ENCODE assay signal across 8 cellular contexts in the genomic region with DNA sequence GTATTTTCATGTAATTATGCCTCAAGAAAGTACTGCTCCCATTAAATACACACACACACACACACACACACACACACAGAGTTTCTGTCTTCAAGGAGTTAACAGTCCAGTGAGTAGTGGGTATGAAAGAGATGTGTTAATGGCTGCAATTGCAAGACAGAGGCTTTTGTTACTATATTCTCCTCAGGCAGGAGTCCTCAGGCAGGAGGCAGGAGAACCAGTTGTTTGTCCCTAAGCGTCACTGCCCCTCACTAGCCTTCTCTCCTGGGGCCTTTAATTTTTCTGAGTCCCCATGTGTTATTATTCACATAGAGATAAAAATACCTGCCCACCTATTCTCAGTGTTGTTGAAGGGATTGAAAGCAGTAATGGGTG. TPM values are rescaled to one million over a fixed set of nuclear protein-coding genes. Genes with fewer than 3 reads are reported as not detected.
A peak's percentile ranks its signal among the peaks of the same experiment; 100 is the strongest.
DNase-seq lines count a peak whose midpoint lies in the region; ATAC-seq and TF ChIP-seq lines count a peak whose summit lies in the region.

No MANE protein-coding gene starts in this region.

- H3K9ac ChIP-seq in Karpas-422 (ENCODE audit: low read length) (peak overlapping the region; percentile 79), mammary epithelial cell (ENCODE audit: insufficient read depth, low read length) (no peak overlapping the region)

- no peaks in the 10 kb centered on the region for H3K9me2 ChIP-seq in Karpas-422 (replicated peaks; ENCODE audit: insufficient read depth, low read length)

- 100% methylated on average over 1 of the region's 1 CpG for WGBS in mammary epithelial cell (ENCODE audit: low coverage, missing lambda C conversion rate)

- in situ Hi-C loops in mammary epithelial cell (cut with MboI; ENCODE audit: low sequenced_read_pairs in 2 of 2): loop anchor here (5.0 to 25.0 kb wide), 5 partner anchors 94 to 304 kb away; partner anchors contain the start of genes LRP10 (in 1 of the 2), MMP14 (in 1 of the 2) and MRPL52 (in 1 of the 2)

- H3K4me2 ChIP-seq in Karpas-422 (ENCODE audit: low read depth, low read length, poor library complexity, severe bottlenecking) (peak overlapping the region; percentile 84), mammary epithelial cell (ENCODE audit: insufficient read depth, low read depth, low read length) (no peak overlapping the region)

- H3K27ac ChIP-seq in CD8-positive, alpha-beta memory T cell (ENCODE audit: low read depth, low read length): peak overlapping the region; percentile 92
- no peak overlapping the region for H3K27ac ChIP-seq in Karpas-422 (ENCODE audit: low read length)
- H3K27ac ChIP-seq in mammary epithelial cell (ENCODE audit: insufficient read depth, low read depth, low read length): no peak overlapping the region
- H3K27ac ChIP-seq in coronary artery: peak overlapping the region in 1 of 2 donors; percentile 15

- H3K4me1 ChIP-seq in CD8-positive, alpha-beta memory T cell (ENCODE audit: insufficient read depth, low read length): peaks cover 91% of the 10 kb centered on the region
- peaks cover 32% of the 10 kb centered on the region for H3K4me1 ChIP-seq in Karpas-422 (ENCODE audit: low read length)
- H3K4me1 ChIP-seq in mammary epithelial cell (ENCODE audit: insufficient read depth, low read length): peaks cover 28% of the 10 kb centered on the region

- no peak for TF ChIP-seq CTCF in mammary epithelial cell (conservative IDR thresholded peaks at IDR 0.05 in 1 of 2, IDR thresholded peaks at IDR 0.05 in 1 of 2; ENCODE audit: extremely low read depth in 1 of 2, insufficient read depth in 1 of 2, low read depth in 1 of 2, low read length in 2 of 2)
- TF ChIP-seq CTCF in neural crest cell (conservative IDR thresholded peaks at IDR 0.05): no peak
- no peak for TF ChIP-seq CTCF in coronary artery (IDR thresholded peaks at IDR 0.05)

- no peaks in the 10 kb centered on the region for H3K79me2 ChIP-seq in Karpas-422 (ENCODE audit: low read length)
- no peaks in the 10 kb centered on the region for H3K79me2 ChIP-seq in mammary epithelial cell (ENCODE audit: insufficient read depth, low read length)

- intact Hi-C loops in mammary epithelial cell (cut with micrococcal nuclease): loop anchor here (1.0 to 5.0 kb wide), 15 partner anchors 13 to 425 kb away; partner anchors contain the start of genes AJUBA, LRP10, MMP14 and OR6J1

- CTCF ChIA-PET in CD8-positive, alpha-beta memory T cell (lab: Charles Lee): interaction anchor here (0.7 to 6.3 kb wide), 9 partner anchors 12 to 671 kb away, joined by 3 to 230 read pairs (median 3); partner anchors contain the start of gene DAD1
- CTCF ChIA-PET in mammary epithelial cell (lab: Charles Lee; ENCODE audit: low non-redundant PET): no interaction called here

- H3K27me3 Mint-ChIP-seq in CD8-positive, alpha-beta memory T cell: peaks cover 0 to 8% of the 10 kb centered on the region in 2 donors
- H3K27me3 Mint-ChIP-seq in neural crest cell (ENCODE audit: low read depth): no peaks in the 10 kb centered on the region

- dilution Hi-C loops in mammary epithelial cell (cut with HindIII; ENCODE audit: low sequenced_read_pairs): no loop called here

- no peak for DNase-seq in CD8-positive, alpha-beta memory T cell
- DNase-seq in Karpas-422 (no peak), mammary epithelial cell (no peak), neural crest cell (ENCODE audit: low read depth, low spot score) (no peak), NCI-H1436 treated with DMSO at 0.1 percent for 48 hours (lab: John Stamatoyannopoulos, UW) (no peak), coronary artery (ENCODE audit: low spot score) (no peak)

- no peaks in the 10 kb centered on the region for H3K27me3 ChIP-seq in CD8-positive, alpha-beta memory T cell (ENCODE audit: insufficient read depth, low read length, poor library complexity, severe bottlenecking)
- H3K27me3 ChIP-seq in Karpas-422 (ENCODE audit: low read length): no peaks in the 10 kb centered on the region
- H3K27me3 ChIP-seq in mammary epithelial cell (ENCODE audit: insufficient read depth, low read length): no peaks in the 10 kb centered on the region

- peaks cover 0 to 4% (median 2%) of the 10 kb centered on the region in 5 donors for H3K9me3 Mint-ChIP-seq in CD8-positive, alpha-beta memory T cell
- no peaks in the 10 kb centered on the region for H3K9me3 Mint-ChIP-seq in neural crest cell

- H3K4me1 Mint-ChIP-seq in CD8-positive, alpha-beta memory T cell: peaks cover 86 to 96% (median 96%) of the 10 kb centered on the region in 3 donors
- H3K4me1 Mint-ChIP-seq in neural crest cell: peaks cover 51% of the 10 kb centered on the region

- peak overlapping the region; percentile 93; the same call in 1 of the 2 replicates for H2AFZ ChIP-seq in Karpas-422 (ENCODE audit: low read length)
- peak overlapping the region; percentile 85 for H2AFZ ChIP-seq in mammary epithelial cell (ENCODE audit: low read depth, low read length)

- peak overlapping the region; percentile 84 to 94 (median 89) for H3K4me3 Mint-ChIP-seq in CD8-positive, alpha-beta memory T cell
- peak overlapping the region; percentile 27 for H3K4me3 Mint-ChIP-seq in neural crest cell

- no peaks in the 10 kb centered on the region for H3K9me3 ChIP-seq in CD8-positive, alpha-beta memory T cell (ENCODE audit: low read length)
- H3K9me3 ChIP-seq in Karpas-422 (ENCODE audit: low read length): no peaks in the 10 kb centered on the region
- no peaks in the 10 kb centered on the region for H3K9me3 ChIP-seq in mammary epithelial cell (replicated peaks; ENCODE audit: insufficient read depth, low read length)

- H3K4me3 ChIP-seq in CD8-positive, alpha-beta memory T cell (ENCODE audit: low read length): peak overlapping the region; percentile 69
- H3K4me3 ChIP-seq in Karpas-422 (ENCODE audit: low read length): peak overlapping the region; percentile 67; the same call in 1 of the 2 replicates
- H3K4me3 ChIP-seq in mammary epithelial cell (replicated peaks in 1 of 3; ENCODE audit: insufficient read depth in 1 of 3, low read depth in 2 of 3, low read length in 3 of 3): no peak overlapping the region
- no peak overlapping the region for H3K4me3 ChIP-seq in coronary artery

- POLR2A ChIA-PET in CD8-positive, alpha-beta memory T cell (lab: Charles Lee): interaction anchor here (0.5 to 4.9 kb wide), 4 partner anchors 10 to 47 kb away, joined by 3 to 84 read pairs (median 7); no protein-coding TSS in a partner anchor

- H3K36me3 Mint-ChIP-seq in CD8-positive, alpha-beta memory T cell: peaks cover under 1 to 16% (median 2%) of the 10 kb centered on the region in 3 donors
- H3K36me3 Mint-ChIP-seq in neural crest cell (ENCODE audit: low read depth): no peaks in the 10 kb centered on the region

- no TSS peak for BruUV-seq in mammary epithelial cell (replicated peaks; lab: Mats Ljungman, UMichigan)

- H3K36me3 ChIP-seq in CD8-positive, alpha-beta memory T cell (ENCODE audit: insufficient read depth, low read length): no peaks in the 10 kb centered on the region
- H3K36me3 ChIP-seq in Karpas-422 (ENCODE audit: insufficient read depth, low read length): no peaks in the 10 kb centered on the region
- H3K36me3 ChIP-seq in mammary epithelial cell (ENCODE audit: insufficient read depth, low read length): no peaks in the 10 kb centered on the region

- H4K20me1 ChIP-seq in Karpas-422 (ENCODE audit: insufficient read depth, low read depth, low read length): no peaks in the 10 kb centered on the region
- H4K20me1 ChIP-seq in mammary epithelial cell (ENCODE audit: insufficient read depth, low read length): no peaks in the 10 kb centered on the region

- ATAC-seq in HG02798 (IDR thresholded peaks at IDR 0.05; ENCODE audit: poor library complexity, unreplicated experiment) (no peak), HG03196 (IDR thresholded peaks at IDR 0.05; ENCODE audit: unreplicated experiment) (no peak)

- H3K27ac Mint-ChIP-seq in CD8-positive, alpha-beta memory T cell: peak overlapping the region; percentile 98 to 100 (median 99)
- peak overlapping the region; percentile 6 for H3K27ac Mint-ChIP-seq in neural crest cell (ENCODE audit: unreplicated experiment)

RNA-seq across cellular contexts. Expression of gene DAD1, which starts 31.2 kb away (rescaled TPM):
- 100 to 1,000 TPM; 329 to 353 TPM for total RNA-seq in CD8-positive, alpha-beta memory T cell
- 622 TPM for polyA plus RNA-seq in CD8-positive, alpha-beta memory T cell
- 163 and 459 TPM in 2 replicates for total RNA-seq in Karpas-422 (2014; rRNA removed; shearing (Covaris generic); ENCODE audit: low replicate concordance)
- total RNA-seq in mammary epithelial cell (100 to 1,000 TPM; 154 to 169 TPM), neural crest cell (151 and 155 TPM in 2 replicates)
- 324 TPM for polyA plus RNA-seq in mammary epithelial cell
- 197 TPM for polyA minus RNA-seq in mammary epithelial cell

RNA-seq across cellular contexts. Expression of gene ABHD4, which starts 40.3 kb away (rescaled TPM):
- 10 to 100 TPM in 1 of 2 experiments, 1 to 10 TPM in 1; 8.4 to 11.4 TPM for total RNA-seq in CD8-positive, alpha-beta memory T cell
- polyA plus RNA-seq in CD8-positive, alpha-beta memory T cell: 13.7 TPM
- 3.8 and 6.1 TPM in 2 replicates for total RNA-seq in Karpas-422 (2014; rRNA removed; shearing (Covaris generic); ENCODE audit: low replicate concordance)
- 10 to 100 TPM; 16.7 to 20.5 TPM for total RNA-seq in mammary epithelial cell
- 12.0 TPM for polyA plus RNA-seq in mammary epithelial cell
- polyA minus RNA-seq in mammary epithelial cell: 16.5 TPM
- 11.2 and 11.6 TPM in 2 replicates for total RNA-seq in neural crest cell

Comparison
In these comparisons a context has a peak if more than half of its experiments do, and no peak if none do; other contexts are left out.
1. H3K4me3 ChIP-seq: peak in CD8-positive, alpha-beta memory T cell (single experiment) and Karpas-422 (single experiment); none in mammary epithelial cell (0 of 3) and coronary artery (single experiment).